1 cellular context compared by ENCODE assay signal in genomic region chr10:110788620-110789385, GRCh38.
TF ChIP-seq lines count a peak whose summit lies in the region.

No MANE protein-coding gene starts in this region.

TF ChIP-seq in SK-N-SH treated with all-trans-retinoic acid at 6 μM for 48 hours, 23 proteins besides CTCF, POLR2A, EP300 and RAD21 (continued from another document):
- peak; percentile 98 for TF ChIP-seq TSHZ2 (CRISPR knock-in tag; IDR thresholded peaks at IDR 0.05)
- peak; percentile 85 for TF ChIP-seq ISL1 (CRISPR knock-in tag; IDR thresholded peaks at IDR 0.05)
- TF ChIP-seq TOX (CRISPR knock-in tag; IDR thresholded peaks at IDR 0.05; ENCODE audit: borderline replicate concordance) = no peak
- peak; percentile 70; the same call in 1 of the 2 replicates for TF ChIP-seq CSRNP3 (CRISPR knock-in tag; IDR thresholded peaks at IDR 0.05)
- no peak for TF ChIP-seq ESRRG (CRISPR knock-in tag; IDR thresholded peaks at IDR 0.05)
TF ChIP-seq in SK-N-SH treated with all-trans-retinoic acid at 6 μM for 48 hours: peak in this region for 5.
